ENCODE assay signal across 21 cellular contexts in genomic region chr11:44617671-44618461, GRCh38.
A peak's percentile ranks its signal among the peaks of the same experiment; 100 is the strongest.
DNase-seq lines count a peak whose midpoint lies in the region; ATAC-seq and TF ChIP-seq lines count a peak whose summit lies in the region.
"Had no signal": no experiment of that assay in that cellular context is flagged by ENCODE, and none has a peak within 500 bp of the region (broad histone marks: within the 10 kb centered on the region; RNA-seq: fewer than 3 reads in every experiment).

No MANE protein-coding gene starts in this region.

- CTCF ChIA-PET in activated naive CD4-positive, alpha-beta T cell treated with anti-CD3 and anti-CD28 coated beads, Interleukin-2, amount 10 ng/mL, durations not matched to agents 7 days and 5 days (lab: Charles Lee): interaction anchor here (0.6 to 10.8 kb wide), 25 partner anchors 9 to 722 kb away, joined by 3 to 403 read pairs (median 4); partner anchors contain the start of gene CD82

- no peak overlapping the region for H3K27ac ChIP-seq in RWPE2 (ENCODE audit: poor library complexity, severe bottlenecking)
- H3K27ac ChIP-seq: BLaER1 treated with 17β-estradiol and CSF1 and Interleukin-3, amounts not matched to agents 10 nM and 100 nM; cardiac muscle cell; heart left ventricle; stomach; upper lobe of left lung had no signal

- no peaks in the 10 kb centered on the region for H3K9me3 ChIP-seq in RWPE2 (ENCODE audit: severe bottlenecking)
- H3K9me3 ChIP-seq: BLaER1 treated with 17β-estradiol and CSF1 and Interleukin-3, amounts not matched to agents 10 nM and 100 nM; heart left ventricle; stomach; upper lobe of left lung had no signal

- H3K4me3 Mint-ChIP-seq in activated naive CD4-positive, alpha-beta T cell treated with anti-CD3 and anti-CD28 coated beads, Interleukin-2, amount 10 ng/mL, durations not matched to agents 7 days and 5 days: no peak overlapping the region
- H3K4me3 Mint-ChIP-seq in stimulated activated memory B cell treated with anti-CD40 and anti-IgM and Interleukin-4, amounts not matched to agents 10 μg/mL and 1 μg/mL and 100 μg/mL, for 72 hours: no peak overlapping the region
- H3K4me3 Mint-ChIP-seq: activated CD8-positive, alpha-beta T cell treated with anti-CD3 and anti-CD28 coated beads, Interleukin-2, amount 10 ng/mL, durations not matched to agents 7 days and 5 days; natural killer cell treated with Interleukin-12 subunit alpha and Interleukin-12 subunit beta and Interleukin-15 and Interleukin-18, amount 100 ng/mL, for 72 hours; WTC11 had no signal

- H3K36me3 Mint-ChIP-seq in activated naive CD4-positive, alpha-beta T cell treated with anti-CD3 and anti-CD28 coated beads, Interleukin-2, amount 10 ng/mL, durations not matched to agents 7 days and 5 days: peaks cover 38% of the 10 kb centered on the region
- peaks cover 88% of the 10 kb centered on the region for H3K36me3 Mint-ChIP-seq in stimulated activated memory B cell treated with anti-CD40 and anti-IgM and Interleukin-4, amounts not matched to agents 10 μg/mL and 1 μg/mL and 100 μg/mL, for 72 hours
- H3K36me3 Mint-ChIP-seq: natural killer cell treated with Interleukin-12 subunit alpha and Interleukin-12 subunit beta and Interleukin-15 and Interleukin-18, amount 100 ng/mL, for 72 hours; WTC11 had no signal

- no peak for ATAC-seq in RWPE2 (ENCODE audit: low read depth)
- ATAC-seq in stimulated activated memory B cell treated with anti-CD40 and anti-IgM and Interleukin-4, amounts not matched to agents 10 μg/mL and 1 μg/mL and 100 μg/mL, for 72 hours: no peak
- ATAC-seq: activated CD8-positive, alpha-beta T cell treated with anti-CD3 and anti-CD28 coated beads, Interleukin-2, amount 10 ng/mL, durations not matched to agents 7 days and 5 days had no signal

- H3K4me1 Mint-ChIP-seq in activated naive CD4-positive, alpha-beta T cell treated with anti-CD3 and anti-CD28 coated beads, Interleukin-2, amount 10 ng/mL, durations not matched to agents 7 days and 5 days: peaks cover 52% of the 10 kb centered on the region
- H3K4me1 Mint-ChIP-seq in stimulated activated memory B cell treated with anti-CD40 and anti-IgM and Interleukin-4, amounts not matched to agents 10 μg/mL and 1 μg/mL and 100 μg/mL, for 72 hours: peaks cover 85% of the 10 kb centered on the region

- no peak for TF ChIP-seq CTCF in RWPE2 (IDR thresholded peaks at IDR 0.05; ENCODE audit: poor library complexity, severe bottlenecking)

- no peak overlapping the region for H3K27ac Mint-ChIP-seq in activated naive CD4-positive, alpha-beta T cell treated with anti-CD3 and anti-CD28 coated beads, Interleukin-2, amount 10 ng/mL, durations not matched to agents 7 days and 5 days
- H3K27ac Mint-ChIP-seq in stimulated activated memory B cell treated with anti-CD40 and anti-IgM and Interleukin-4, amounts not matched to agents 10 μg/mL and 1 μg/mL and 100 μg/mL, for 72 hours: peak overlapping the region; percentile 42
- H3K27ac Mint-ChIP-seq: activated CD8-positive, alpha-beta T cell treated with anti-CD3 and anti-CD28 coated beads, Interleukin-2, amount 10 ng/mL, durations not matched to agents 7 days and 5 days; natural killer cell treated with Interleukin-12 subunit alpha and Interleukin-12 subunit beta and Interleukin-15 and Interleukin-18, amount 100 ng/mL, for 72 hours; WTC11 had no signal

- H3K27me3 Mint-ChIP-seq in activated naive CD4-positive, alpha-beta T cell treated with anti-CD3 and anti-CD28 coated beads, Interleukin-2, amount 10 ng/mL, durations not matched to agents 7 days and 5 days: no peaks in the 10 kb centered on the region
- H3K27me3 Mint-ChIP-seq in stimulated activated memory B cell treated with anti-CD40 and anti-IgM and Interleukin-4, amounts not matched to agents 10 μg/mL and 1 μg/mL and 100 μg/mL, for 72 hours: no peaks in the 10 kb centered on the region
- H3K27me3 Mint-ChIP-seq: natural killer cell treated with Interleukin-12 subunit alpha and Interleukin-12 subunit beta and Interleukin-15 and Interleukin-18, amount 100 ng/mL, for 72 hours had no signal

- intact Hi-C loops in head of caudate nucleus (cut with DNase I): loop anchor here (2.0 kb wide), 1 partner anchor 61 kb away; no protein-coding TSS in a partner anchor

- H3K4me3 ChIP-seq in RWPE2 (ENCODE audit: severe bottlenecking): no peak overlapping the region
- H3K4me3 ChIP-seq: BLaER1 treated with 17β-estradiol and CSF1 and Interleukin-3, amounts not matched to agents 10 nM and 100 nM; cardiac muscle cell; dorsolateral prefrontal cortex; heart left ventricle; smooth muscle cell; stomach; upper lobe of left lung had no signal

- peaks cover 11% of the 10 kb centered on the region; the same call in 1 of the 2 replicates for H3K36me3 ChIP-seq in RWPE2 (ENCODE audit: low read depth)
- H3K36me3 ChIP-seq: cardiac muscle cell had no signal

- peak; percentile 9 for DNase-seq in activated naive CD4-positive, alpha-beta T cell treated with anti-CD3 and anti-CD28 coated beads, Interleukin-2, amount 10 ng/mL, durations not matched to agents 7 days and 5 days
- no peak for DNase-seq in activated naive CD4-positive, alpha-beta T cell (lab: John Stamatoyannopoulos, UW)
- peak; percentile 48 for DNase-seq in RWPE2 (ENCODE audit: low spot score)
- DNase-seq in head of caudate nucleus: peak in 25 of 42 donors; percentile 1 to 40 (median 9)
- no peak for DNase-seq in dedifferentiated amniotic fluid mesenchymal stem cell (ENCODE audit: extremely low spot score)
- no peak for DNase-seq in D341Med (ENCODE audit: low spot score)
- DNase-seq: activated CD8-positive, alpha-beta T cell treated with anti-CD3 and anti-CD28 coated beads, Interleukin-2, amount 10 ng/mL, durations not matched to agents 7 days and 5 days; Calu3; midbrain; NCI-H1092 treated with DMSO at 0.1 percent for 48 hours; T1000 had no signal

- no peaks in the 10 kb centered on the region for H3K27me3 ChIP-seq in RWPE2 (ENCODE audit: insufficient read depth, poor library complexity, severe bottlenecking)
- H3K27me3 ChIP-seq: BLaER1 treated with 17β-estradiol and CSF1 and Interleukin-3, amounts not matched to agents 10 nM and 100 nM; cardiac muscle cell; dorsolateral prefrontal cortex; heart left ventricle; stomach; upper lobe of left lung had no signal

- no peaks in the 10 kb centered on the region for H3K9me3 Mint-ChIP-seq in activated naive CD4-positive, alpha-beta T cell treated with anti-CD3 and anti-CD28 coated beads, Interleukin-2, amount 10 ng/mL, durations not matched to agents 7 days and 5 days
- no peaks in the 10 kb centered on the region for H3K9me3 Mint-ChIP-seq in stimulated activated memory B cell treated with anti-CD40 and anti-IgM and Interleukin-4, amounts not matched to agents 10 μg/mL and 1 μg/mL and 100 μg/mL, for 72 hours
- H3K9me3 Mint-ChIP-seq: natural killer cell treated with Interleukin-12 subunit alpha and Interleukin-12 subunit beta and Interleukin-15 and Interleukin-18, amount 100 ng/mL, for 72 hours; WTC11 had no signal

- no peaks in the 10 kb centered on the region for H3K4me1 ChIP-seq in RWPE2 (ENCODE audit: insufficient read depth, poor library complexity, severe bottlenecking)

Comparison
In these comparisons a context has a peak if more than half of its experiments do, and no peak if none do; other contexts are left out.
1. DNase-seq: peak in activated naive CD4-positive, alpha-beta T cell treated with anti-CD3 and anti-CD28 coated beads, Interleukin-2, amount 10 ng/mL, durations not matched to agents 7 days and 5 days (single experiment), RWPE2 (single experiment) and head of caudate nucleus (25 of 42); none in activated naive CD4-positive, alpha-beta T cell (0 of 4), dedifferentiated amniotic fluid mesenchymal stem cell (single experiment) and D341Med (single experiment).